ENCODE assay signal across 16 cellular contexts in genomic region chr7:113004726-113005454, GRCh38.
"Had no signal": no experiment of that assay in that cellular context is flagged by ENCODE, and none has a peak within 500 bp of the region (broad histone marks: within the 10 kb centered on the region; RNA-seq: fewer than 3 reads in every experiment).

No MANE protein-coding gene starts in this region.

- H3K4me3 Mint-ChIP-seq: activated CD4-positive, alpha-beta T cell treated with anti-CD3 and anti-CD28 coated beads, Interleukin-2, amount 10 ng/mL, durations not matched to agents 24 days and 14 days; activated naive CD4-positive, alpha-beta T cell treated with anti-CD3 and anti-CD28 coated beads, Interleukin-2, amount 50 U/mL, for 24 hours; brain; central memory CD8-positive, alpha-beta T cell; neural crest cell; T-helper 2 cell treated with Interferon-gamma antibody and Interleukin-4, amounts not matched to agents 5 μg/mL and 100 μg/mL, for 36 hours had no signal

- H3K9me3 ChIP-seq: ovary had no signal

- H3K27ac ChIP-seq: hepatocyte, ovary, stomach had no signal

- H3K4me3 ChIP-seq: hepatocyte, ovary, stomach had no signal

- H2AFZ ChIP-seq: hepatocyte had no signal

- H3K79me2 ChIP-seq: hepatocyte had no signal

- H3K27ac Mint-ChIP-seq: activated CD4-positive, alpha-beta T cell treated with anti-CD3 and anti-CD28 coated beads, Interleukin-2, amount 10 ng/mL, durations not matched to agents 24 days and 14 days; activated naive CD4-positive, alpha-beta T cell treated with anti-CD3 and anti-CD28 coated beads, Interleukin-2, amount 50 U/mL, for 24 hours; activated T-helper 2 cell treated with anti-CD3 and anti-CD28 coated beads, Interferon-gamma antibody, Interleukin-2, Interleukin-4, amounts not matched to agents 10 μg/mL and 5 μg/mL and 100 μg/mL, durations not matched to agents 14 hours and 24 hours and 36 hours; brain; T-helper 2 cell treated with Interferon-gamma antibody and Interleukin-4, amounts not matched to agents 5 μg/mL and 100 μg/mL, for 36 hours had no signal

- H3K27me3 Mint-ChIP-seq: activated CD4-positive, alpha-beta T cell treated with anti-CD3 and anti-CD28 coated beads, Interleukin-2, amount 10 ng/mL, durations not matched to agents 24 days and 14 days; brain had no signal

- H3K4me1 ChIP-seq: stomach had no signal

- H3K4me2 ChIP-seq: hepatocyte had no signal

- H3K9me3 Mint-ChIP-seq: activated CD4-positive, alpha-beta T cell treated with anti-CD3 and anti-CD28 coated beads, Interleukin-2, amount 10 ng/mL, durations not matched to agents 24 days and 14 days; activated naive CD4-positive, alpha-beta T cell treated with anti-CD3 and anti-CD28 coated beads, Interleukin-2, amount 50 U/mL, for 24 hours; activated T-helper 2 cell treated with anti-CD3 and anti-CD28 coated beads, Interferon-gamma antibody, Interleukin-2, Interleukin-4, amounts not matched to agents 10 μg/mL and 5 μg/mL and 100 μg/mL, durations not matched to agents 14 hours and 24 hours and 36 hours; central memory CD8-positive, alpha-beta T cell; T-helper 2 cell treated with Interferon-gamma antibody and Interleukin-4, amounts not matched to agents 5 μg/mL and 100 μg/mL, for 36 hours had no signal

- H3K4me1 Mint-ChIP-seq: brain; central memory CD8-positive, alpha-beta T cell; neural crest cell had no signal

- DNase-seq: activated CD4-positive, alpha-beta T cell treated with anti-CD3 and anti-CD28 coated beads, Interleukin-2, amount 10 ng/mL, durations not matched to agents 24 days and 14 days; activated CD8-positive, alpha-beta memory T cell treated with anti-CD3 and anti-CD28 coated beads for 24 hours; amygdala; dermis blood vessel endothelial cell; kidney glomerular epithelial cell; ovary; stimulated activated CD4-positive, alpha-beta T cell treated with anti-CD3 and anti-CD28 coated beads, Interleukin-15, amount 100 ng/mL, for 24 hours; stimulated activated CD4-positive, alpha-beta T cell treated with anti-CD3 and anti-CD28 coated beads, Interleukin-4, amount 100 ng/mL, for 24 hours; stomach had no signal

- H3K27me3 ChIP-seq: hepatocyte, ovary, stomach had no signal

- H3K36me3 ChIP-seq: ovary, stomach had no signal

- H3K36me3 Mint-ChIP-seq: activated naive CD4-positive, alpha-beta T cell treated with anti-CD3 and anti-CD28 coated beads, Interleukin-2, amount 50 U/mL, for 24 hours; brain had no signal
